In genomic region chr6:3324262-3324942, GRCh38 we compare ENCODE assay signal across 9 cellular contexts.
DNase-seq lines count a peak whose midpoint lies in the region; ATAC-seq and TF ChIP-seq lines count a peak whose summit lies in the region.
"Had no signal": no experiment of that assay in that cellular context is flagged by ENCODE, and none has a peak within 500 bp of the region (broad histone marks: within the 10 kb centered on the region; RNA-seq: fewer than 3 reads in every experiment).

No MANE protein-coding gene starts in this region.

- H3K36me3 ChIP-seq in heart left ventricle, result no peaks in the 10 kb centered on the region
- H3K36me3 ChIP-seq: pancreas had no signal

- no peak overlapping the region for H3K4me3 ChIP-seq in heart left ventricle
- H3K4me3 ChIP-seq: pancreas had no signal

- TF ChIP-seq CTCF in GM13976 (IDR thresholded peaks at IDR 0.05; ENCODE audit: borderline replicate concordance, control extremely low read depth, extremely low read depth, insufficient read depth, missing control alignments) (no peak), activated B cell treated with CpG ODN at 0.5 μM for 24 hours (IDR thresholded peaks at IDR 0.05) (no peak), heart left ventricle (IDR thresholded peaks at IDR 0.05) (no peak)

- H3K36me3 Mint-ChIP-seq in activated B cell treated with CpG ODN at 0.5 μM for 24 hours (ENCODE audit: low read depth), result no peaks in the 10 kb centered on the region

- ATAC-seq in HG02852 (IDR thresholded peaks at IDR 0.05; ENCODE audit: unreplicated experiment) (peak; percentile 88), activated B cell treated with CpG ODN at 0.5 μM for 24 hours (ENCODE audit: low read depth) (peak; percentile 66), heart left ventricle (peak; percentile 32 to 88 (median 58)), GM19395 (IDR thresholded peaks at IDR 0.05; ENCODE audit: unreplicated experiment) (no peak), GM21723 (IDR thresholded peaks at IDR 0.05; ENCODE audit: unreplicated experiment) (no peak)

- H3K9me3 ChIP-seq in heart left ventricle, result no peaks in the 10 kb centered on the region
- H3K9me3 ChIP-seq: pancreas had no signal

- no peak overlapping the region for H3K4me3 Mint-ChIP-seq in activated B cell treated with CpG ODN at 0.5 μM for 24 hours

- TF ChIP-seq POLR2A in heart left ventricle (IDR thresholded peaks at IDR 0.05), result no peak

- in situ Hi-C loops in GM13976 (cut with MboI; ENCODE audit: low sequenced_read_pairs, unreplicated experiment), result no loop called here

- DNase-seq in GM13976 (ENCODE audit: low spot score) (peak; percentile 82), activated B cell treated with CpG ODN at 0.5 μM for 24 hours (no peak), heart left ventricle (peak in 3 of 5 donors; percentile 47 to 56 (median 54)), RPMI8226 (no peak)
- DNase-seq in stimulated activated CD8-positive, alpha-beta memory T cell treated with anti-CD3 and anti-CD28 coated beads, Interleukin-2, amount 100 ng/mL, for 48 hours (ENCODE audit: low read depth in 2 of 2), result peak; percentile 24 to 29

- no peak overlapping the region for H3K27ac Mint-ChIP-seq in activated B cell treated with CpG ODN at 0.5 μM for 24 hours

- intact Hi-C loops in activated B cell treated with CpG ODN at 0.5 μM for 24 hours (cut with micrococcal nuclease), result no loop called here
- intact Hi-C loops in heart left ventricle (cut with DNase I), result no loop called here

- H3K4me1 Mint-ChIP-seq in activated B cell treated with CpG ODN at 0.5 μM for 24 hours, result peaks cover 5% of the 10 kb centered on the region

- peak overlapping the region in 10 of 12 donors; percentile 2 to 79 (median 63) for H3K27ac ChIP-seq in heart left ventricle

- WGBS in heart left ventricle, 4 donors, result 43 to 67% (median 55%) methylated on average over 12 of the region's 12 CpGs

- H3K27me3 ChIP-seq in heart left ventricle, result no peaks in the 10 kb centered on the region
- H3K27me3 ChIP-seq: pancreas had no signal

- H3K9me3 Mint-ChIP-seq in activated B cell treated with CpG ODN at 0.5 μM for 24 hours, result no peaks in the 10 kb centered on the region

- peaks cover 0 to 32% (median 14%) of the 10 kb centered on the region in 12 donors for H3K4me1 ChIP-seq in heart left ventricle

- POLR2A ChIA-PET in activated B cell treated with CpG ODN at 0.5 μM for 24 hours (lab: Charles Lee), result no interaction called here

- CTCF ChIA-PET in activated B cell treated with CpG ODN at 0.5 μM for 24 hours (lab: Charles Lee), result interaction anchor here (1.7 kb wide), 1 partner anchor 87 kb away, joined by 5 read pairs; no protein-coding TSS in a partner anchor

- peaks cover 8% of the 10 kb centered on the region for H3K27me3 Mint-ChIP-seq in activated B cell treated with CpG ODN at 0.5 μM for 24 hours

Comparison
In these comparisons a context has a peak if more than half of its experiments do, and no peak if none do; other contexts are left out.
1. DNase-seq: peak in GM13976 (single experiment), heart left ventricle (3 of 5) and stimulated activated CD8-positive, alpha-beta memory T cell treated with anti-CD3 and anti-CD28 coated beads, Interleukin-2, amount 100 ng/mL, for 48 hours (2 of 2); none in activated B cell treated with CpG ODN at 0.5 μM for 24 hours (single experiment) and RPMI8226 (single experiment).
2. ATAC-seq: peak in HG02852 (single experiment), activated B cell treated with CpG ODN at 0.5 μM for 24 hours (single experiment) and heart left ventricle (4 of 4); none in GM19395 (single experiment) and GM21723 (single experiment).